Comparison of ENCODE assay signal across 11 cellular contexts in genomic region chr1:214331180-214331579, GRCh38. TPM values are rescaled to one million over a fixed set of nuclear protein-coding genes. Genes with fewer than 3 reads are reported as not detected.
A peak's percentile ranks its signal among the peaks of the same experiment; 100 is the strongest.
DNase-seq lines count a peak whose midpoint lies in the region; ATAC-seq, FAIRE-seq and TF ChIP-seq lines count a peak whose summit lies in the region.
"Had no signal": no experiment of that assay in that cellular context is flagged by ENCODE, and none has a peak within 500 bp of the region (broad histone marks: within the 10 kb centered on the region; RNA-seq: fewer than 3 reads in every experiment).

No MANE protein-coding gene starts in this region.

- H2BK5ac ChIP-seq in H1 (ENCODE audit: low read depth, low read length): no peak overlapping the region

- no peak overlapping the region for H3K9ac ChIP-seq in H1 (replicated peaks in 1 of 4; ENCODE audit: extremely low read depth in 1 of 4, low read depth in 3 of 4, low read length in 3 of 4)

- WGBS in adrenal gland, 4 donors: 91 to 100% (median 98%) methylated on average over 1 of the region's 1 CpG
- 100% methylated on average over 1 of the region's 1 CpG; no CpG with 5 or more reads in 1 of the 2 experiments for WGBS in H1 (ENCODE audit: extremely low coverage in 1 of 2, insufficient coverage in 1 of 2, insufficient read length in 1 of 2, insufficient replicate concordance in 2 of 2, low coverage in 1 of 2, low lambda C conversion rate in 2 of 2, missing lambda C conversion rate in 1 of 2), 2 experiments
- 96% methylated on average over 1 of the region's 1 CpG for WGBS in suprapubic skin

- TF ChIP-seq CTCF in adrenal gland (IDR thresholded peaks at IDR 0.05): no peak
- no peak for TF ChIP-seq CTCF in H1 (IDR thresholded peaks at IDR 0.05; ENCODE audit: control extremely low read depth in 1 of 3, insufficient read depth in 1 of 3, low read depth in 1 of 3, low read length in 3 of 3)
- no peak for TF ChIP-seq CTCF in suprapubic skin (IDR thresholded peaks at IDR 0.05)
- no peak for TF ChIP-seq CTCF in HFFc6 (IDR thresholded peaks at IDR 0.05)
- TF ChIP-seq CTCF in WTC11 (IDR thresholded peaks at IDR 0.05): no peak

- no peak for ATAC-seq in WTC11
- no peak for ATAC-seq in natural killer cell treated with Interleukin-12 subunit alpha and Interleukin-12 subunit beta and Interleukin-15 and Interleukin-18, amount 100 ng/mL, for 72 hours

- H2BK12ac ChIP-seq in H1 (ENCODE audit: low read depth, low read length): peak overlapping the region; percentile 34; the same call in 1 of the 2 replicates

- H3K4me1 Mint-ChIP-seq in HFFc6 (ENCODE audit: low read depth) (peaks cover 27% of the 10 kb centered on the region), WTC11 (peaks cover 27% of the 10 kb centered on the region)
- peaks cover 4 to 9% of the 10 kb centered on the region in 2 donors for H3K4me1 Mint-ChIP-seq in natural killer cell treated with Interleukin-12 subunit alpha and Interleukin-12 subunit beta and Interleukin-15 and Interleukin-18, amount 100 ng/mL, for 72 hours (ENCODE audit: low read depth in 2 of 2)

- no peak overlapping the region for H3K56ac ChIP-seq in H1 (replicated peaks; ENCODE audit: insufficient read length, low read depth, low read length)

- H4K5ac ChIP-seq in H1 (ENCODE audit: insufficient read length, low read depth, low read length): no peak overlapping the region

- no peak overlapping the region for H4K91ac ChIP-seq in H1 (replicated peaks; ENCODE audit: insufficient read length, low read length)

- H3K4me2 ChIP-seq in H1 (ENCODE audit: insufficient read depth in 1 of 2, low read depth in 2 of 2, low read length in 2 of 2): no peak overlapping the region
- H3K4me2 ChIP-seq: GM23338 had no signal

- peak overlapping the region; percentile 31; the same call in 1 of the 2 replicates for H2BK15ac ChIP-seq in H1 (ENCODE audit: low read length)

- no peak for TF ChIP-seq POLR2A in adrenal gland (IDR thresholded peaks at IDR 0.05)
- TF ChIP-seq POLR2A in H1 (IDR thresholded peaks at IDR 0.05; ENCODE audit: control extremely low read depth in 1 of 2, low read depth in 2 of 2, low read length in 2 of 2): no peak
- TF ChIP-seq POLR2A in suprapubic skin (IDR thresholded peaks at IDR 0.05): no peak

- H2BK120ac ChIP-seq in H1 (replicated peaks; ENCODE audit: low read depth, low read length): no peak overlapping the region

- H3K18ac ChIP-seq in H1 (ENCODE audit: extremely low read depth, low read length): no peak overlapping the region

- CTCF ChIA-PET in H1 (lab: Charles Lee; ENCODE audit: partially characterized antibody): interaction anchor here (0.5 to 19.1 kb wide), 64 partner anchors 7 to 1777 kb away, joined by 3 to 610 read pairs (median 7); partner anchors contain the start of gene SMYD2
- CTCF ChIA-PET in WTC11 (lab: Charles Lee): interaction anchor here (0.6 to 11.2 kb wide), 73 partner anchors 7 to 880 kb away, joined by 3 to 382 read pairs (median 6); partner anchors contain the start of genes CENPF, PTPN14 and SMYD2

- peaks cover 5% of the 10 kb centered on the region; the same call in 1 of the 2 replicates for H3K36me3 Mint-ChIP-seq in HFFc6 (ENCODE audit: low read depth)
- H3K36me3 Mint-ChIP-seq in WTC11: no peaks in the 10 kb centered on the region
- no peaks in the 10 kb centered on the region for H3K36me3 Mint-ChIP-seq in natural killer cell treated with Interleukin-12 subunit alpha and Interleukin-12 subunit beta and Interleukin-15 and Interleukin-18, amount 100 ng/mL, for 72 hours

- no peak overlapping the region for H2BK20ac ChIP-seq in H1 (ENCODE audit: low read length)

- H3K79me1 ChIP-seq in H1 (ENCODE audit: low read depth, low read length): no peaks in the 10 kb centered on the region

- intact Hi-C loops in adrenal gland (cut with DNase I): loop anchor here (5.0 to 10.0 kb wide), 2 partner anchors 256 to 1194 kb away; no protein-coding TSS in a partner anchor

- H3K27ac Mint-ChIP-seq in HFFc6: no peak overlapping the region
- no peak overlapping the region for H3K27ac Mint-ChIP-seq in WTC11
- no peak overlapping the region for H3K27ac Mint-ChIP-seq in natural killer cell treated with Interleukin-12 subunit alpha and Interleukin-12 subunit beta and Interleukin-15 and Interleukin-18, amount 100 ng/mL, for 72 hours
- H3K27ac Mint-ChIP-seq: CD4-positive, CD25-positive, alpha-beta regulatory T cell; GM23338 had no signal

- H3K9me3 Mint-ChIP-seq in HFFc6 (no peaks in the 10 kb centered on the region), WTC11 (no peaks in the 10 kb centered on the region)
- H3K9me3 Mint-ChIP-seq in natural killer cell treated with Interleukin-12 subunit alpha and Interleukin-12 subunit beta and Interleukin-15 and Interleukin-18, amount 100 ng/mL, for 72 hours: no peaks in the 10 kb centered on the region
- H3K9me3 Mint-ChIP-seq: CD4-positive, CD25-positive, alpha-beta regulatory T cell; GM23338 had no signal

- H3K23ac ChIP-seq in H1 (ENCODE audit: insufficient read length): no peak overlapping the region

- no peak for TF ChIP-seq EP300 in H1 (IDR thresholded peaks at IDR 0.05; ENCODE audit: borderline replicate concordance in 1 of 2, low read depth in 2 of 2, low read length in 2 of 2)
- no peak for TF ChIP-seq EP300 in suprapubic skin (IDR thresholded peaks at IDR 0.05)

- FAIRE-seq in H1 (lab: Jason Lieb, UNC): no peak

- no peak for TF ChIP-seq RAD21 in H1 (IDR thresholded peaks at IDR 0.05 in 1 of 2, conservative IDR thresholded peaks at IDR 0.05 in 1 of 2; ENCODE audit: low read depth in 2 of 2, low read length in 2 of 2)

- DNase-seq in adrenal gland (peak in 6 of 7 donors; percentile 31 to 63 (median 54)), H1 (ENCODE audit: low read depth in 1 of 2, low spot score in 2 of 2) (no peak), islet precursor cell (peak; percentile 32), suprapubic skin (ENCODE audit: low spot score in 2 of 2) (no peak), HFFc6 (no peak), WTC11 (ENCODE audit: low spot score) (no peak)
- no peak for DNase-seq in natural killer cell treated with Interleukin-12 subunit alpha and Interleukin-12 subunit beta and Interleukin-15 and Interleukin-18, amount 100 ng/mL, for 72 hours (ENCODE audit: low spot score)
- DNase-seq: DMS 273 treated with DMSO at 0.1 percent for 48 hours, NCI-H1436 treated with DMSO at 0.1 percent for 48 hours had no signal

- H3K27me3 ChIP-seq in adrenal gland (no peaks in the 10 kb centered on the region), H1 (replicated peaks in 1 of 4; ENCODE audit: control insufficient read depth in 3 of 4, extremely low read depth in 1 of 4, insufficient read depth in 3 of 4, low read length in 3 of 4) (no peaks in the 10 kb centered on the region), suprapubic skin (no peaks in the 10 kb centered on the region)

- H2AFZ ChIP-seq in H1 (ENCODE audit: low read length): no peak overlapping the region
- H2AFZ ChIP-seq: GM23338 had no signal

- peaks cover 0 to 10% of the 10 kb centered on the region in 2 donors for H3K4me1 ChIP-seq in adrenal gland (replicated peaks in 1 of 2)
- H3K4me1 ChIP-seq in H1 (replicated peaks in 1 of 4; ENCODE audit: control insufficient read depth in 3 of 4, insufficient read depth in 4 of 4, low read length in 3 of 4): peaks cover 0 to 2% (median 0%) of the 10 kb centered on the region in 4 experiments; a peak in 3 of 7 replicates
- peaks cover 40% of the 10 kb centered on the region for H3K4me1 ChIP-seq in suprapubic skin

- POLR2A ChIA-PET in H1 (lab: Charles Lee; ENCODE audit: partially characterized antibody) (interaction anchor here (0.5 to 0.9 kb wide), 2 partner anchors 15 to 71 kb away, joined by 3 read pairs; no protein-coding TSS in a partner anchor), WTC11 (lab: Charles Lee) (interaction anchor here (0.7 to 1.8 kb wide), 2 partner anchors 221 to 250 kb away, joined by 3 to 4 read pairs; partner anchors contain the start of gene PTPN14)

- H3K36me3 ChIP-seq in adrenal gland (replicated peaks in 1 of 2): no peaks in the 10 kb centered on the region
- H3K36me3 ChIP-seq in H1 (ENCODE audit: control insufficient read depth in 2 of 4, insufficient read depth in 4 of 4, low read length in 3 of 4): no peaks in the 10 kb centered on the region
- H3K36me3 ChIP-seq in suprapubic skin: peaks cover 5% of the 10 kb centered on the region

- H3K79me2 ChIP-seq in H1 (ENCODE audit: control insufficient read depth in 1 of 2, insufficient read depth in 2 of 2, low read length in 2 of 2): no peaks in the 10 kb centered on the region

- no peak overlapping the region for H4K8ac ChIP-seq in H1 (ENCODE audit: extremely low read depth, insufficient read depth, low read length)

- no peak overlapping the region for H2AK5ac ChIP-seq in H1 (ENCODE audit: low read depth, low read length)

- H3K27ac ChIP-seq in adrenal gland (no peak overlapping the region), H1 (ENCODE audit: low read depth, low read length) (no peak overlapping the region), suprapubic skin (peak overlapping the region; percentile 56)

- no peaks in the 10 kb centered on the region for H3K23me2 ChIP-seq in H1 (ENCODE audit: low read depth, low read length)

- no peak overlapping the region for H3K4ac ChIP-seq in H1 (replicated peaks; ENCODE audit: insufficient read length, low read depth, low read length)

- H3K27me3 Mint-ChIP-seq in HFFc6 (ENCODE audit: insufficient read depth) (peaks cover 4% of the 10 kb centered on the region), WTC11 (ENCODE audit: low read depth) (no peaks in the 10 kb centered on the region)
- H3K27me3 Mint-ChIP-seq in natural killer cell treated with Interleukin-12 subunit alpha and Interleukin-12 subunit beta and Interleukin-15 and Interleukin-18, amount 100 ng/mL, for 72 hours: no peaks in the 10 kb centered on the region
- H3K27me3 Mint-ChIP-seq: CD4-positive, CD25-positive, alpha-beta regulatory T cell had no signal

- H3K9me3 ChIP-seq in adrenal gland (replicated peaks in 1 of 3) (no peaks in the 10 kb centered on the region), H1 (ENCODE audit: insufficient read depth in 2 of 2, low read depth in 1 of 2, low read length in 1 of 2) (no peaks in the 10 kb centered on the region), suprapubic skin (no peaks in the 10 kb centered on the region)

- H3K4me3 Mint-ChIP-seq in HFFc6 (no peak overlapping the region), WTC11 (no peak overlapping the region)
- no peak overlapping the region for H3K4me3 Mint-ChIP-seq in natural killer cell treated with Interleukin-12 subunit alpha and Interleukin-12 subunit beta and Interleukin-15 and Interleukin-18, amount 100 ng/mL, for 72 hours
- H3K4me3 Mint-ChIP-seq: CD4-positive, CD25-positive, alpha-beta regulatory T cell; GM23338 had no signal

- no peaks in the 10 kb centered on the region for H4K20me1 ChIP-seq in H1 (replicated peaks in 1 of 2; ENCODE audit: control insufficient read depth in 1 of 2, insufficient read depth in 2 of 2, low read length in 2 of 2)

- no peak overlapping the region for H3K4me3 ChIP-seq in adrenal gland
- no peak overlapping the region for H3K4me3 ChIP-seq in H1 (ENCODE audit: extremely low read depth in 1 of 4, insufficient read depth in 2 of 4, low read depth in 3 of 4, low read length in 4 of 4)
- H3K4me3 ChIP-seq in suprapubic skin: no peak overlapping the region
- H3K4me3 ChIP-seq: GM23338 had no signal

- H3K14ac ChIP-seq in H1 (ENCODE audit: insufficient read length): no peak overlapping the region

RNA-seq across cellular contexts. Expression of gene SMYD2, which starts 50.2 kb away (rescaled TPM):
- total RNA-seq in adrenal gland (10 to 100 TPM; 11.4 to 25.9 (median 23.2) TPM), suprapubic skin (10 to 100 TPM; 25.3 to 30.7 (median 27.8) TPM), WTC11 (2021) (6.3 to 6.8 TPM (median 6.4 TPM) in 3 replicates)
- polyA plus RNA-seq in adrenal gland (10 to 100 TPM; 18.5 to 25.0 (median 20.9) TPM), H1 (2011; rRNA removed) (1.6 and 3.0 TPM in 2 replicates)
- 4.4 and 5.2 TPM in 2 replicates for total RNA-seq in H1 (2021; fragmentation: NEBNext Ultra II Directional; extraction: Animal tissue kit (Norgen Biotek cat#: 25700))
- polyA plus RNA-seq in H1 (2011; cell fraction: cytosol; rRNA removed): 3.4 TPM
- 3.5 TPM for polyA plus RNA-seq in H1 (2011; cell fraction: nucleus; rRNA removed)
- polyA plus RNA-seq in H1 (2012, experiment 1 of 2): 3.9 to 9.8 TPM (median 4.9 TPM) in 4 replicates
- polyA plus RNA-seq in H1 (2012, experiment 2 of 2): 3.1 TPM
- 3.2 TPM for polyA plus RNA-seq in H1 (2013, experiment 1 of 2)
- polyA plus RNA-seq in H1 (2013, experiment 2 of 2): 3.3 TPM
- polyA minus RNA-seq in H1 (2011; rRNA and poly(A)+ RNA removed): 4.1 and 4.3 TPM in 2 replicates
- 2.3 TPM for polyA minus RNA-seq in H1 (2011; cell fraction: cytosol; rRNA and poly(A)+ RNA removed)
- 3.4 TPM for polyA minus RNA-seq in H1 (2011; cell fraction: nucleus; rRNA and poly(A)+ RNA removed)
- 10 to 100 TPM; 27.3 to 32.3 (median 29.5) TPM for total RNA-seq in HFFc6 (2021; fragmentation: NEBNext Ultra II Directional; extraction: Animal tissue kit (Norgen Biotek cat#: 25700))
- 10 to 100 TPM; 14.0 to 19.7 TPM for total RNA-seq in natural killer cell treated with Interleukin-12 subunit alpha and Interleukin-12 subunit beta and Interleukin-15 and Interleukin-18, amount 100 ng/mL, for 72 hours

Comparison
In these comparisons a context has a peak if more than half of its experiments do, and no peak if none do; other contexts are left out.
1. DNase-seq: peak in adrenal gland (6 of 7) and islet precursor cell (single experiment); none in H1 (0 of 2), suprapubic skin (0 of 2), HFFc6 (single experiment), WTC11 (single experiment) and natural killer cell treated with Interleukin-12 subunit alpha and Interleukin-12 subunit beta and Interleukin-15 and Interleukin-18, amount 100 ng/mL, for 72 hours (single experiment).